ENCODE assay signal across 8 cellular contexts in genomic region chr11:8683115-8683807, GRCh38. TPM values are rescaled to one million over a fixed set of nuclear protein-coding genes. Genes with fewer than 3 reads are reported as not detected.
DNase-seq lines count a peak whose midpoint lies in the region; ATAC-seq and TF ChIP-seq lines count a peak whose summit lies in the region.

No MANE protein-coding gene starts in this region.

- H3K36me3 ChIP-seq in H7 (replicated peaks; ENCODE audit: control insufficient read depth, insufficient read depth, low read length) (peaks cover 24% of the 10 kb centered on the region), OCI-LY7 (ENCODE audit: insufficient read depth, low read length) (peaks cover 66% of the 10 kb centered on the region), muscle layer of duodenum (ENCODE audit: control insufficient read depth in 1 of 2, insufficient read depth in 2 of 2, low read length in 2 of 2) (peaks cover 28 to 50% of the 10 kb centered on the region in 2 donors)

- H3K4me2 ChIP-seq in OCI-LY7 (ENCODE audit: low read length), result peak overlapping the region; percentile 83

- POLR2A ChIA-PET in OCI-LY7 (lab: Charles Lee), result interaction anchor here (0.6 to 1.5 kb wide), 4 partner anchors 10 to 232 kb away, joined by 3 to 5 read pairs (median 4); no protein-coding TSS in a partner anchor

- TF ChIP-seq CTCF in OCI-LY7 (conservative IDR thresholded peaks at IDR 0.05; ENCODE audit: low read length), result no peak

- H3K4me1 ChIP-seq in OCI-LY7 (ENCODE audit: insufficient read depth, low read length, poor library complexity, severe bottlenecking) (peaks cover 42% of the 10 kb centered on the region), muscle layer of duodenum (ENCODE audit: control insufficient read depth in 1 of 2, insufficient read depth in 2 of 2, low read length in 2 of 2) (peaks cover 0 to 23% of the 10 kb centered on the region in 2 donors)

- H2AFZ ChIP-seq in OCI-LY7 (ENCODE audit: low read length), result no peak overlapping the region

- peaks cover 12% of the 10 kb centered on the region for H4K20me1 ChIP-seq in OCI-LY7 (ENCODE audit: insufficient read depth, low read length)

- CTCF ChIA-PET in OCI-LY7 (lab: Charles Lee; ENCODE audit: unreplicated experiment), result no interaction called here

- no peak for ATAC-seq in HG03460 (IDR thresholded peaks at IDR 0.05; ENCODE audit: unreplicated experiment)

- peaks cover 50% of the 10 kb centered on the region for H3K79me2 ChIP-seq in OCI-LY7 (ENCODE audit: insufficient read depth, low read depth, low read length)

- DNase-seq in H7 (no peak), OCI-LY7 (ENCODE audit: low spot score) (peak; percentile 55), ecto neural progenitor cell (ENCODE audit: low spot score) (peak; percentile 64), SIG-M5 treated with dmso at 0.1 percent for 504 hours (lab: John Stamatoyannopoulos, UW; ENCODE audit: unreplicated experiment) (no peak), GM19240 (ENCODE audit: insufficient read length, low spot score) (no peak), putamen (ENCODE audit: low spot score) (no peak)

- no peaks in the 10 kb centered on the region for H3K9me2 ChIP-seq in OCI-LY7 (ENCODE audit: insufficient read depth, low read length)

- intact Hi-C loops in OCI-LY7 (cut with micrococcal nuclease; ENCODE audit: unreplicated experiment), result loop anchor here (10.0 kb wide), 1 partner anchor 1168 kb away; the partner anchor contains the start of gene PPFIBP2

- H3K9me3 ChIP-seq in OCI-LY7 (ENCODE audit: low read length) (no peaks in the 10 kb centered on the region), muscle layer of duodenum (ENCODE audit: control insufficient read depth in 1 of 2, low read length in 2 of 2) (no peaks in the 10 kb centered on the region)

- BruUV-seq in OCI-LY7 (replicated peaks; lab: Mats Ljungman, UMichigan), result TSS peak; percentile 54

- peak overlapping the region; percentile 93 for H3K27ac ChIP-seq in OCI-LY7 (ENCODE audit: low read depth, low read length, poor library complexity, severe bottlenecking)
- peak overlapping the region; percentile 98 for H3K27ac ChIP-seq in muscle layer of duodenum (ENCODE audit: low read length)

- H3K27me3 ChIP-seq in H7 (ENCODE audit: control insufficient read depth, insufficient read depth, low read length) (no peaks in the 10 kb centered on the region), muscle layer of duodenum (ENCODE audit: low read depth, low read length) (no peaks in the 10 kb centered on the region)

- H3K4me3 ChIP-seq in H7 (ENCODE audit: insufficient read depth, low read depth, low read length) (peak overlapping the region; percentile 98), OCI-LY7 (ENCODE audit: low read depth, low read length, poor library complexity, severe bottlenecking) (peak overlapping the region; percentile 88), muscle layer of duodenum (ENCODE audit: low read depth in 1 of 2, low read length in 2 of 2) (peak overlapping the region; percentile 95 to 99)

RNA-seq across cellular contexts. Expression of gene RPL27A, which starts 0.7 kb away (rescaled TPM):
- total RNA-seq in H7 (2014; rRNA removed; shearing (Covaris generic)), result 901 and 1,070 TPM in 2 replicates
- total RNA-seq in OCI-LY7 (2014; rRNA removed; shearing (Covaris generic)), result 2,753 and 3,468 TPM in 2 replicates
- 1,593 and 1,611 TPM in 2 replicates for total RNA-seq in OCI-LY7 (2022)

RNA-seq across cellular contexts. Expression of gene TRIM66, which starts 0.8 kb away (rescaled TPM):
- 0.83 and 0.96 TPM in 2 replicates for total RNA-seq in H7 (2014; rRNA removed; shearing (Covaris generic))
- 4.4 and 16.4 TPM in 2 replicates for total RNA-seq in OCI-LY7 (2014; rRNA removed; shearing (Covaris generic))
- 19.0 and 20.8 TPM in 2 replicates for total RNA-seq in OCI-LY7 (2022)

Comparison
In these comparisons a context has a peak if more than half of its experiments do, and no peak if none do; other contexts are left out.
1. DNase-seq: peak in OCI-LY7 (single experiment) and ecto neural progenitor cell (single experiment); none in H7 (single experiment), SIG-M5 treated with dmso at 0.1 percent for 504 hours (single experiment), GM19240 (single experiment) and putamen (single experiment).
2. Peak in every context shown above with its lines, with median percentiles within 50 percentile points of each other: H3K4me3 ChIP-seq.